12 cellular contexts compared by ENCODE assay signal in genomic region chr21:37225440-37225839, GRCh38.
DNase-seq lines count a peak whose midpoint lies in the region; ATAC-seq lines count a peak whose summit lies in the region.
"Had no signal": no experiment of that assay in that cellular context is flagged by ENCODE, and none has a peak within 500 bp of the region (broad histone marks: within the 10 kb centered on the region; RNA-seq: fewer than 3 reads in every experiment).

No MANE protein-coding gene starts in this region.

- DNase-seq in GF-D8 (lab: John Stamatoyannopoulos, UW) (peak; percentile 91), nucleus accumbens (lab: John Stamatoyannopoulos, UW) (no peak), NOMO-1 treated with DMSO at 0.1 percent for 48 hours (lab: John Stamatoyannopoulos, UW; ENCODE audit: unreplicated experiment) (no peak), NCI-H1436 treated with DMSO at 0.1 percent for 48 hours (lab: John Stamatoyannopoulos, UW) (no peak)
- peak; percentile 28 for DNase-seq in activated CD4-positive, alpha-beta T cell treated with anti-CD3 and anti-CD28 coated beads, Interleukin-2, amount 50 U/mL, for 1 hour
- peak; percentile 27 for DNase-seq in activated naive CD4-positive, alpha-beta T cell treated with anti-CD3 and anti-CD28 coated beads, Interleukin-2, amount 50 U/mL, for 16 hours
- peak; percentile 16 to 32 for DNase-seq in stimulated activated CD4-positive, alpha-beta T cell treated with anti-CD3 and anti-CD28 coated beads, Interleukin-4, amount 100 ng/mL, for 4 hours
- DNase-seq: COR-L47, erythroblast, NCI-H526, nephron progenitor cell had no signal

- no peak for ATAC-seq in GM18909 (IDR thresholded peaks at IDR 0.05; ENCODE audit: poor library complexity, unreplicated experiment)

Comparison
In these comparisons a context has a peak if more than half of its experiments do, and no peak if none do; other contexts are left out.
1. DNase-seq: peak in GF-D8 (single experiment), activated CD4-positive, alpha-beta T cell treated with anti-CD3 and anti-CD28 coated beads, Interleukin-2, amount 50 U/mL, for 1 hour (single experiment), activated naive CD4-positive, alpha-beta T cell treated with anti-CD3 and anti-CD28 coated beads, Interleukin-2, amount 50 U/mL, for 16 hours (single experiment) and stimulated activated CD4-positive, alpha-beta T cell treated with anti-CD3 and anti-CD28 coated beads, Interleukin-4, amount 100 ng/mL, for 4 hours (2 of 2); none in nucleus accumbens (0 of 56), NOMO-1 treated with DMSO at 0.1 percent for 48 hours (single experiment) and NCI-H1436 treated with DMSO at 0.1 percent for 48 hours (single experiment).